ENCODE assay signal across 7 cellular contexts in the genomic region with DNA sequence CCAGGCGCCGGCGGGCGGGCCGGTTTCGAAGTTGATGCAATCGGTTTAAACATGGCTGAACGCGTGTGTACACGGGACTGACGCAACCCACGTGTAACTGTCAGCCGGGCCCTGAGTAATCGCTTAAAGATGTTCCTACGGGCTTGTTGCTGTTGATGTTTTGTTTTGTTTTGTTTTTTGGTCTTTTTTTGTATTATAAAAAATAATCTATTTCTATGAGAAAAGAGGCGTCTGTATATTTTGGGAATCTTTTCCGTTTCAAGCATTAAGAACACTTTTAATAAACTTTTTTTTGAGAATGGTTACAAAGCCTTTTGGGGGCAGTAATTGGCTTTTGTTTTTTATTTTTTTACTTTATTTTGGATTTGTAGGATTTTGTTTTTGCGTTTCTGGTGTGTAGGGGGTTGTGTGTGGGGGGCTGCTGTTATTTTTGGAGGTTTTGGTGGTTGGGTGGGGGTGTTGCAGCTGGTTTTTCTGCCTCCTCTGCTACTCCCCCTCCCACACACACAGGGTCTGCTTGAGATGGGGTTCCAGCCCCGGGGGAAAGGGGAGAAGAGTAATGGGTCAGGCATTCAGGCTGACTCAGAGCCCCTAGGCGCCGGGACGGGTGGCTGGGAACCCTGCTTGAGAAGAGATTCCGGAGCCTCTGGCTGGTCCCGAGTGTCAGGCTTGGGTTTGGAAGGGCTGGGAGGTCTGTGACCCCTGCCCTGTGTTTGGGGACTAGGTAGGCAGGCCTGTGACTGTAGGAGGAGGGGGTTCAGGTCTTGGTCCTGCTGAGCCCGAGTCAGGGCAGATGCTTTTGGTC. TPM values are rescaled to one million over a fixed set of nuclear protein-coding genes. Genes with fewer than 3 reads are reported as not detected.
DNase-seq lines count a peak whose midpoint lies in the region; ATAC-seq and TF ChIP-seq lines count a peak whose summit lies in the region.

No MANE protein-coding gene starts in this region.

- H3K4me3 ChIP-seq in SJCRH30, result peak overlapping the region; percentile 66
- peak overlapping the region; percentile 79 for H3K4me3 ChIP-seq in thoracic aorta

- H3K27me3 ChIP-seq in SJCRH30, result no peaks in the 10 kb centered on the region
- no peaks in the 10 kb centered on the region for H3K27me3 ChIP-seq in thoracic aorta (replicated peaks; ENCODE audit: insufficient read depth)

- H3K27ac ChIP-seq in SJCRH30 (peak overlapping the region; percentile 56), thoracic aorta (peak overlapping the region; percentile 93 to 99)

- peaks cover 5% of the 10 kb centered on the region; the same call in 1 of the 2 replicates for H3K4me1 ChIP-seq in SJCRH30
- peaks cover 15 to 30% of the 10 kb centered on the region in 2 donors for H3K4me1 ChIP-seq in thoracic aorta (ENCODE audit: control insufficient read depth in 1 of 2, low read depth in 2 of 2)

- H3K36me3 ChIP-seq in SJCRH30, result no peaks in the 10 kb centered on the region
- peaks cover 15% of the 10 kb centered on the region for H3K36me3 ChIP-seq in thoracic aorta

- TF ChIP-seq CTCF in thoracic aorta (IDR thresholded peaks at IDR 0.05), result no peak

- DNase-seq in LHCN-M2 (ENCODE audit: low read depth) (peak; percentile 86), SJCRH30 (peak; percentile 89 to 92), foreskin melanocyte (peak; percentile 76), occipital lobe (lab: John Stamatoyannopoulos, UW) (peak; percentile 64), thoracic aorta (ENCODE audit: low spot score) (peak; percentile 74)
- peak; percentile 72 for DNase-seq in activated gamma-delta T cell treated with anti-CD3 and anti-CD28 coated beads, Interleukin-2, amount 50 U/mL, for 16 hours (ENCODE audit: low read depth)

- ATAC-seq in GM18511 (IDR thresholded peaks at IDR 0.05; ENCODE audit: unreplicated experiment) (peak; percentile 39), thoracic aorta (ENCODE audit: insufficient number of reproducible peaks, low FRiP score, low read depth) (no peak)

- H3K9me3 ChIP-seq in SJCRH30 (replicated peaks) (no peaks in the 10 kb centered on the region), thoracic aorta (no peaks in the 10 kb centered on the region)

RNA-seq across cellular contexts. Expression of a gene that starts 1.9 kb away (rescaled TPM):
- total RNA-seq in LHCN-M2 (2014; rRNA removed), result 54.9 and 59.3 TPM in 2 replicates
- polyA plus RNA-seq in LHCN-M2 (2012), result 13.4 TPM
- 6.6 and 9.3 TPM in 2 replicates for total RNA-seq in SJCRH30 (2014; rRNA removed; shearing (Covaris generic))
- 0.78 TPM for total RNA-seq in occipital lobe
- total RNA-seq in thoracic aorta, result 100 to 1,000 TPM; 113 to 255 TPM

RNA-seq across cellular contexts. Expression of a gene that starts 39.0 kb away (rescaled TPM):
- total RNA-seq in LHCN-M2 (2014; rRNA removed) (25.8 and 37.7 TPM in 2 replicates), occipital lobe (10.0 TPM), thoracic aorta (10 to 100 TPM; 21.2 to 34.3 TPM)
- 23.8 TPM for polyA plus RNA-seq in LHCN-M2 (2012)
- 67.7 TPM in 2 replicates for total RNA-seq in SJCRH30 (2014; rRNA removed; shearing (Covaris generic))
